In the genomic region with DNA sequence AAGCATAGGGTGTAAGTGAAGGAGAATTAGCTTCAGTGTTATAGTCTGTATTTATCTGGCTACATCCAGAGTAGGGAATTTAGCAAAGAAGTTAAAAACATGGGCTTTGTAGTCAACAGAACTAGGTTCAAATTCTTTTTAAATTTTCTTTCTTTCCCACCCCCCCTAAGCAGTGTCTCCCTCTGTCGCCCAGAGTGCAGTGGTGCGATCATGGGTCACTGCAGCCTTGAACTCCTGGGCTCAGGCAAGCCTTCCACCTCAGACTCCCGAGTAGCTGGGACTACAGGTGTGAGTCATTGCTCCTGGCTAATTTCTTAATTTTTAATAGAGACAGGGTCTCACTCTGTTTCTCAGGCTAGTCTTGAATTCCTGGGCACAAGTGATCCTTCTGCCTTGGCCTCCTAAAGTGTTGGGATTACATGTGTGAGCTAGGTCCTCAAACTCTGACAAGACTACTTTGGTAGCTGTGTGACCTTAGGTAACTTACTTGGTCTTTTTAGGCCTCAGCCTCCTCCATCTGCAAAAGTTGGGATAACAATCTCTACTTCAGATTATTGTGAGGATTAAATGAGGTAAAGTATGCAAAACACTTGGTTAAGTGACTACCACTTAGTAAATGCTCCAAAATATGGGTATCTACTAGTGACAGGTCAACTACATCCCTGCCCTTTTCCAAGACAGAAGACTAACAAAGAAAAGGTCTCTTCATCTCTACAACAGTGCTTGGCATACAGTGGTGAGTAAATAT, we compare ENCODE assay signal across 22 cellular contexts. TPM values are rescaled to one million over a fixed set of nuclear protein-coding genes. Genes with fewer than 3 reads are reported as not detected.
DNase-seq lines count a peak whose midpoint lies in the region; ATAC-seq and TF ChIP-seq lines count a peak whose summit lies in the region.
"Had no signal": no experiment of that assay in that cellular context is flagged by ENCODE, and none has a peak within 500 bp of the region (broad histone marks: within the 10 kb centered on the region; RNA-seq: fewer than 3 reads in every experiment).

No MANE protein-coding gene starts in this region.

- no peaks in the 10 kb centered on the region for H3K27me3 ChIP-seq in CD8-positive, alpha-beta T cell (ENCODE audit: insufficient read depth, low read length)
- H3K27me3 ChIP-seq: Peyer's patch had no signal

- no peak overlapping the region for H3K27ac Mint-ChIP-seq in type B pancreatic cell
- H3K27ac Mint-ChIP-seq in CD8-positive, alpha-beta T cell = no peak overlapping the region
- no peak overlapping the region for H3K27ac Mint-ChIP-seq in stimulated activated naive CD8-positive, alpha-beta T cell treated with anti-CD3 and anti-CD28 coated beads, Interleukin-15, amount 100 ng/mL, for 72 hours
- H3K27ac Mint-ChIP-seq: activated CD4-positive, alpha-beta T cell treated with anti-CD3 and anti-CD28 coated beads, Interleukin-2, amount 10 ng/mL, durations not matched to agents 7 days and 5 days had no signal

- no peak overlapping the region for H3K4me3 ChIP-seq in fibroblast of the aortic adventitia (ENCODE audit: low read depth, low read length)
- no peak overlapping the region for H3K4me3 ChIP-seq in CD8-positive, alpha-beta T cell (ENCODE audit: low read depth, low read length)
- H3K4me3 ChIP-seq: Peyer's patch had no signal

- ATAC-seq in GM18867 (IDR thresholded peaks at IDR 0.05; ENCODE audit: unreplicated experiment) = no peak
- no peak for ATAC-seq in CD8-positive, alpha-beta T cell
- no peak for ATAC-seq in stimulated activated naive CD8-positive, alpha-beta T cell treated with anti-CD3 and anti-CD28 coated beads, Interleukin-15, amount 100 ng/mL, for 72 hours
- ATAC-seq: left lobe of liver had no signal

- peak; percentile 40 for DNase-seq in KBM-7
- no peak for DNase-seq in fibroblast of the aortic adventitia (ENCODE audit: low read depth)
- no peak for DNase-seq in type B pancreatic cell (ENCODE audit: extremely low spot score, unreplicated experiment)
- DNase-seq in CD8-positive, alpha-beta T cell = no peak
- no peak for DNase-seq in stimulated activated naive CD8-positive, alpha-beta T cell treated with anti-CD3 and anti-CD28 coated beads, Interleukin-15, amount 100 ng/mL, for 72 hours
- DNase-seq: activated CD4-positive, alpha-beta T cell treated with anti-CD3 and anti-CD28 coated beads, Interleukin-2, amount 10 ng/mL, durations not matched to agents 7 days and 5 days; activated CD8-positive, alpha-beta memory T cell treated with anti-CD3 and anti-CD28 coated beads, Interleukin-2, amount 50 U/mL, for 48 hours; activated naive CD4-positive, alpha-beta T cell; anterior cingulate cortex; C1 segment of cervical spinal cord; foreskin melanocyte; NCI-H1092 treated with DMSO at 0.1 percent for 48 hours; Peyer's patch; stimulated activated CD4-positive, alpha-beta T cell treated with anti-CD3 and anti-CD28 coated beads, Interleukin-4, amount 100 ng/mL, for 4 hours; stimulated activated CD8-positive, alpha-beta memory T cell treated with anti-CD3 and anti-CD28 coated beads, Interleukin-4, amount 100 ng/mL, for 48 hours had no signal

- H3K27me3 Mint-ChIP-seq in type B pancreatic cell = peaks cover 15% of the 10 kb centered on the region
- peaks cover 8% of the 10 kb centered on the region for H3K27me3 Mint-ChIP-seq in CD8-positive, alpha-beta T cell (ENCODE audit: low read depth)
- H3K27me3 Mint-ChIP-seq in stimulated activated naive CD8-positive, alpha-beta T cell treated with anti-CD3 and anti-CD28 coated beads, Interleukin-15, amount 100 ng/mL, for 72 hours = peaks cover 9% of the 10 kb centered on the region
- H3K27me3 Mint-ChIP-seq: activated CD4-positive, alpha-beta T cell treated with anti-CD3 and anti-CD28 coated beads, Interleukin-2, amount 10 ng/mL, durations not matched to agents 7 days and 5 days had no signal

- in situ Hi-C loops in KBM-7 (cut with MboI; ENCODE audit: low pct_unique_long_range_greater_than_20kb, low sequenced_read_pairs) = no loop called here

- no peak overlapping the region for H3K27ac ChIP-seq in CD8-positive, alpha-beta T cell (ENCODE audit: low read depth, low read length)
- H3K27ac ChIP-seq: KMS-11, Peyer's patch had no signal

- CTCF ChIA-PET in CD8-positive, alpha-beta T cell (lab: Charles Lee) = no interaction called here

- TF ChIP-seq CTCF in GM12873 (IDR thresholded peaks at IDR 0.05; ENCODE audit: insufficient read depth, low read depth, low read length, missing control alignments) = peak; percentile 58
- peak; percentile 16 for TF ChIP-seq CTCF in fibroblast of the aortic adventitia (IDR thresholded peaks at IDR 0.05; ENCODE audit: insufficient read depth, low read length)
- peak; percentile 21 for TF ChIP-seq CTCF in type B pancreatic cell (conservative IDR thresholded peaks at IDR 0.05)
- no peak for TF ChIP-seq CTCF in CD8-positive, alpha-beta T cell (IDR thresholded peaks at IDR 0.05)

- intact Hi-C loops in CD8-positive, alpha-beta T cell (cut with DNase I, micrococcal nuclease) = loop anchor here in 1 of 2 experiments (5.0 kb wide), 1 partner anchor 90 kb away; the partner anchor contains the start of genes CCDC142 and TTC31

- H3K4me1 ChIP-seq in CD8-positive, alpha-beta T cell (ENCODE audit: insufficient read depth, low read length) = peaks cover 14% of the 10 kb centered on the region

- H3K4me3 Mint-ChIP-seq in type B pancreatic cell = no peak overlapping the region
- H3K4me3 Mint-ChIP-seq in CD8-positive, alpha-beta T cell = no peak overlapping the region
- H3K4me3 Mint-ChIP-seq in stimulated activated naive CD8-positive, alpha-beta T cell treated with anti-CD3 and anti-CD28 coated beads, Interleukin-15, amount 100 ng/mL, for 72 hours = no peak overlapping the region
- H3K4me3 Mint-ChIP-seq: activated CD4-positive, alpha-beta T cell treated with anti-CD3 and anti-CD28 coated beads, Interleukin-2, amount 10 ng/mL, durations not matched to agents 7 days and 5 days had no signal

- H3K36me3 ChIP-seq in CD8-positive, alpha-beta T cell (ENCODE audit: insufficient read depth, low read length) = no peaks in the 10 kb centered on the region
- H3K36me3 ChIP-seq: Peyer's patch had no signal

- no peaks in the 10 kb centered on the region for H3K36me3 Mint-ChIP-seq in type B pancreatic cell
- no peaks in the 10 kb centered on the region for H3K36me3 Mint-ChIP-seq in CD8-positive, alpha-beta T cell

- H3K9me3 ChIP-seq in CD8-positive, alpha-beta T cell (ENCODE audit: low read length) = no peaks in the 10 kb centered on the region
- H3K9me3 ChIP-seq: Peyer's patch had no signal

- H3K4me1 Mint-ChIP-seq in type B pancreatic cell (ENCODE audit: unreplicated experiment) = peaks cover 16% of the 10 kb centered on the region
- H3K4me1 Mint-ChIP-seq in CD8-positive, alpha-beta T cell (ENCODE audit: low read depth) = peaks cover 15% of the 10 kb centered on the region
- peaks cover 42% of the 10 kb centered on the region for H3K4me1 Mint-ChIP-seq in stimulated activated naive CD8-positive, alpha-beta T cell treated with anti-CD3 and anti-CD28 coated beads, Interleukin-15, amount 100 ng/mL, for 72 hours

- POLR2A ChIA-PET in CD8-positive, alpha-beta T cell (lab: Charles Lee) = no interaction called here

- no peaks in the 10 kb centered on the region for H3K9me3 Mint-ChIP-seq in type B pancreatic cell
- H3K9me3 Mint-ChIP-seq in CD8-positive, alpha-beta T cell = no peaks in the 10 kb centered on the region
- H3K9me3 Mint-ChIP-seq in stimulated activated naive CD8-positive, alpha-beta T cell treated with anti-CD3 and anti-CD28 coated beads, Interleukin-15, amount 100 ng/mL, for 72 hours = peaks cover 5 to 7% of the 10 kb centered on the region in 2 donors

RNA-seq across cellular contexts. Expression of gene DOK1, which starts 17.8 kb away (rescaled TPM):
- 11.4 and 36.9 TPM in 2 replicates for total RNA-seq in fibroblast of the aortic adventitia (ENCODE audit: low replicate concordance)
- 5.4 and 9.9 TPM in 2 replicates for total RNA-seq in type B pancreatic cell (ENCODE audit: low replicate concordance)
- 1 to 10 TPM; 5.2 to 5.3 TPM for total RNA-seq in CD8-positive, alpha-beta T cell

RNA-seq across cellular contexts. Expression of gene LOXL3, which starts 18.6 kb away (rescaled TPM):
- 11.9 and 18.5 TPM in 2 replicates for total RNA-seq in fibroblast of the aortic adventitia (ENCODE audit: low replicate concordance)
- total RNA-seq in type B pancreatic cell (ENCODE audit: low replicate concordance) = 3.4 and 23.8 TPM in 2 replicates
- not detected for total RNA-seq in CD8-positive, alpha-beta T cell

RNA-seq across cellular contexts. Expression of gene HTRA2, which starts 42.6 kb away (rescaled TPM):
- 27.1 and 32.9 TPM in 2 replicates for total RNA-seq in fibroblast of the aortic adventitia (ENCODE audit: low replicate concordance)
- total RNA-seq in type B pancreatic cell (ENCODE audit: low replicate concordance) = 30.7 and 42.7 TPM in 2 replicates
- total RNA-seq in CD8-positive, alpha-beta T cell = 10 to 100 TPM; 15.7 TPM

RNA-seq across cellular contexts. Expression of gene AUP1, which starts 42.8 kb away (rescaled TPM):
- total RNA-seq in fibroblast of the aortic adventitia (ENCODE audit: low replicate concordance) = 18.1 and 88.0 TPM in 2 replicates
- 111 and 122 TPM in 2 replicates for total RNA-seq in type B pancreatic cell (ENCODE audit: low replicate concordance)
- 100 to 1,000 TPM; 201 to 202 TPM for total RNA-seq in CD8-positive, alpha-beta T cell

RNA-seq across cellular contexts. Expression of gene DQX1, which starts 46.3 kb away (rescaled TPM):
- total RNA-seq in fibroblast of the aortic adventitia (ENCODE audit: low replicate concordance) (0.27 TPM in 1 of 2 replicates, not detected in the other), type B pancreatic cell (ENCODE audit: low replicate concordance) (1.4 and 3.2 TPM in 2 replicates)
- under 1 TPM in 1 of 2 experiments, not detected in 1; 0.17 TPM for total RNA-seq in CD8-positive, alpha-beta T cell
- total RNA-seq: mononuclear cell, omental fat pad, skeletal muscle tissue had no signal
